Comparison of ENCODE assay signal across 14 cellular contexts in genomic region chr1:119902775-119903442, GRCh38. TPM values are rescaled to one million over a fixed set of nuclear protein-coding genes. Genes with fewer than 3 reads are reported as not detected.
DNase-seq lines count a peak whose midpoint lies in the region; ATAC-seq and TF ChIP-seq lines count a peak whose summit lies in the region.
"Had no signal": no experiment of that assay in that cellular context is flagged by ENCODE, and none has a peak within 500 bp of the region (broad histone marks: within the 10 kb centered on the region; RNA-seq: fewer than 3 reads in every experiment).

No MANE protein-coding gene starts in this region.

- H3K36me3 Mint-ChIP-seq in stimulated activated effector memory CD8-positive, alpha-beta T cell treated with anti-CD3 and anti-CD28 coated beads, Interleukin-12 subunit alpha, Interleukin-12 subunit beta, amount 100 ng/mL, for 72 hours: no peaks in the 10 kb centered on the region
- H3K36me3 Mint-ChIP-seq: CD8-positive, alpha-beta T cell had no signal

- no peak overlapping the region for H3K4me3 ChIP-seq in esophagus muscularis mucosa
- H3K4me3 ChIP-seq: BLaER1 treated with 17β-estradiol and CSF1 and Interleukin-3, amounts not matched to agents 10 nM and 100 nM had no signal

- peak; percentile 19 for ATAC-seq in stimulated activated naive CD8-positive, alpha-beta T cell treated with anti-CD3 and anti-CD28 coated beads, Interleukin-15, Interleukin-2, amounts not matched to agents 100 U/mL and 50 U/mL, for 24 hours
- no peak for ATAC-seq in stimulated activated naive CD8-positive, alpha-beta T cell treated with anti-CD3 and anti-CD28 coated beads, Interleukin-15, amount 100 ng/mL, for 72 hours
- ATAC-seq in stimulated activated effector memory CD8-positive, alpha-beta T cell treated with anti-CD3 and anti-CD28 coated beads, Interleukin-12 subunit alpha, Interleukin-12 subunit beta, amount 100 ng/mL, for 72 hours: peak; percentile 32
- ATAC-seq: CD8-positive, alpha-beta T cell had no signal

- no peaks in the 10 kb centered on the region for H3K4me1 ChIP-seq in esophagus muscularis mucosa
- H3K4me1 ChIP-seq: BLaER1 treated with 17β-estradiol and CSF1 and Interleukin-3, amounts not matched to agents 10 nM and 100 nM had no signal

- peaks cover 10 to 21% of the 10 kb centered on the region in 2 donors for H3K9me3 Mint-ChIP-seq in stimulated activated naive CD8-positive, alpha-beta T cell treated with anti-CD3 and anti-CD28 coated beads, Interleukin-15, amount 100 ng/mL, for 72 hours
- no peaks in the 10 kb centered on the region for H3K9me3 Mint-ChIP-seq in stimulated activated effector memory CD8-positive, alpha-beta T cell treated with anti-CD3 and anti-CD28 coated beads, Interleukin-12 subunit alpha, Interleukin-12 subunit beta, amount 100 ng/mL, for 72 hours
- H3K9me3 Mint-ChIP-seq: H9 had no signal

- TF ChIP-seq CTCF in esophagus muscularis mucosa (IDR thresholded peaks at IDR 0.05): no peak

- TF ChIP-seq POLR2A in esophagus muscularis mucosa (IDR thresholded peaks at IDR 0.05; ENCODE audit: low read depth): no peak

- 74% methylated on average over 4 of the region's 4 CpGs for WGBS in esophagus muscularis mucosa

- H3K4me3 Mint-ChIP-seq in stimulated activated naive CD8-positive, alpha-beta T cell treated with anti-CD3 and anti-CD28 coated beads, Interleukin-15, amount 100 ng/mL, for 72 hours: no peak overlapping the region
- no peak overlapping the region for H3K4me3 Mint-ChIP-seq in stimulated activated effector memory CD8-positive, alpha-beta T cell treated with anti-CD3 and anti-CD28 coated beads, Interleukin-12 subunit alpha, Interleukin-12 subunit beta, amount 100 ng/mL, for 72 hours
- H3K4me3 Mint-ChIP-seq: B cell; CD8-positive, alpha-beta T cell; H9 had no signal

- H3K4me1 Mint-ChIP-seq in stimulated activated naive CD8-positive, alpha-beta T cell treated with anti-CD3 and anti-CD28 coated beads, Interleukin-15, amount 100 ng/mL, for 72 hours: no peaks in the 10 kb centered on the region
- no peaks in the 10 kb centered on the region for H3K4me1 Mint-ChIP-seq in stimulated activated effector memory CD8-positive, alpha-beta T cell treated with anti-CD3 and anti-CD28 coated beads, Interleukin-12 subunit alpha, Interleukin-12 subunit beta, amount 100 ng/mL, for 72 hours
- H3K4me1 Mint-ChIP-seq: B cell, H9 had no signal

- no peaks in the 10 kb centered on the region for H3K36me3 ChIP-seq in esophagus muscularis mucosa
- H3K36me3 ChIP-seq: BLaER1 treated with 17β-estradiol and CSF1 and Interleukin-3, amounts not matched to agents 10 nM and 100 nM had no signal

- no peaks in the 10 kb centered on the region for H3K27me3 ChIP-seq in esophagus muscularis mucosa
- H3K27me3 ChIP-seq: BLaER1 treated with 17β-estradiol and CSF1 and Interleukin-3, amounts not matched to agents 10 nM and 100 nM had no signal

- DNase-seq in stimulated activated naive CD8-positive, alpha-beta T cell treated with anti-CD3 and anti-CD28 coated beads, Interleukin-15, Interleukin-2, amounts not matched to agents 100 U/mL and 50 U/mL, for 24 hours: no peak
- no peak for DNase-seq in stimulated activated naive CD8-positive, alpha-beta T cell treated with anti-CD3 and anti-CD28 coated beads, Interleukin-15, amount 100 ng/mL, for 72 hours
- peak; percentile 55 for DNase-seq in esophagus muscularis mucosa (ENCODE audit: extremely low spot score)
- no peak for DNase-seq in stimulated activated effector memory CD8-positive, alpha-beta T cell treated with anti-CD3 and anti-CD28 coated beads, Interleukin-12 subunit alpha, Interleukin-12 subunit beta, amount 100 ng/mL, for 72 hours (ENCODE audit: low spot score in 2 of 2)
- no peak for DNase-seq in NCI-H2107 (lab: John Stamatoyannopoulos, UW)
- no peak for DNase-seq in GM19240 (ENCODE audit: insufficient read length, low spot score)
- DNase-seq: Calu3; CD8-positive, alpha-beta T cell; H9 had no signal

- intact Hi-C loops in esophagus muscularis mucosa (cut with DNase I): no loop called here

- no peak overlapping the region for H3K27ac Mint-ChIP-seq in stimulated activated naive CD8-positive, alpha-beta T cell treated with anti-CD3 and anti-CD28 coated beads, Interleukin-15, amount 100 ng/mL, for 72 hours
- no peak overlapping the region for H3K27ac Mint-ChIP-seq in stimulated activated effector memory CD8-positive, alpha-beta T cell treated with anti-CD3 and anti-CD28 coated beads, Interleukin-12 subunit alpha, Interleukin-12 subunit beta, amount 100 ng/mL, for 72 hours
- H3K27ac Mint-ChIP-seq: B cell; CD8-positive, alpha-beta T cell; H9 had no signal

- H3K27ac ChIP-seq in esophagus muscularis mucosa (replicated peaks in 1 of 4): no peak overlapping the region
- H3K27ac ChIP-seq: BLaER1 treated with 17β-estradiol and CSF1 and Interleukin-3, amounts not matched to agents 10 nM and 100 nM had no signal

- TF ChIP-seq EP300 in esophagus muscularis mucosa (IDR thresholded peaks at IDR 0.05): no peak

- no peaks in the 10 kb centered on the region for H3K9me3 ChIP-seq in esophagus muscularis mucosa

- H3K27me3 Mint-ChIP-seq in stimulated activated naive CD8-positive, alpha-beta T cell treated with anti-CD3 and anti-CD28 coated beads, Interleukin-15, amount 100 ng/mL, for 72 hours: peaks cover 41% of the 10 kb centered on the region

RNA-seq across cellular contexts. Expression of gene ADAM30, which starts 6.6 kb away (rescaled TPM):
- not detected for total RNA-seq in esophagus muscularis mucosa
- total RNA-seq: A172; B cell; Calu3; CD8-positive, alpha-beta T cell; H1; H9; HT-29 had no signal
